ENCODE assay signal across 15 cellular contexts in genomic region chr6:36323062-36323461, GRCh38. TPM values are rescaled to one million over a fixed set of nuclear protein-coding genes. Genes with fewer than 3 reads are reported as not detected.
DNase-seq lines count a peak whose midpoint lies in the region; TF ChIP-seq lines count a peak whose summit lies in the region.
"Had no signal": no experiment of that assay in that cellular context is flagged by ENCODE, and none has a peak within 500 bp of the region (broad histone marks: within the 10 kb centered on the region; RNA-seq: fewer than 3 reads in every experiment).

No MANE protein-coding gene starts in this region.

- H3K79me1 ChIP-seq in mesenchymal stem cell (replicated peaks; ENCODE audit: low read length, poor library complexity, severe bottlenecking) = no peaks in the 10 kb centered on the region

- H3K27me3 Mint-ChIP-seq in activated CD4-positive, alpha-beta T cell treated with anti-CD3 and anti-CD28 coated beads, Interleukin-2, amount 10 ng/mL, durations not matched to agents 24 days and 14 days = peaks cover 15% of the 10 kb centered on the region
- H3K27me3 Mint-ChIP-seq: central memory CD8-positive, alpha-beta T cell had no signal

- no peaks in the 10 kb centered on the region for H3K36me3 ChIP-seq in mesenchymal stem cell (ENCODE audit: control insufficient read depth in 1 of 2, insufficient read depth in 2 of 2, low read depth in 1 of 2, low read length in 2 of 2)

- no peak overlapping the region for H2BK5ac ChIP-seq in mesenchymal stem cell (ENCODE audit: low read depth, low read length, poor library complexity, severe bottlenecking)

- H2BK12ac ChIP-seq in mesenchymal stem cell (ENCODE audit: low read length in 2 of 2) = no peak overlapping the region

- no peak overlapping the region for H2BK15ac ChIP-seq in mesenchymal stem cell (ENCODE audit: low read depth, poor library complexity, severe bottlenecking)

- H3K23ac ChIP-seq in mesenchymal stem cell (ENCODE audit: low read length in 2 of 2) = no peak overlapping the region

- H3K9me3 ChIP-seq in mesenchymal stem cell (ENCODE audit: control insufficient read depth, low read length) = no peaks in the 10 kb centered on the region

- H3K4me3 ChIP-seq in mesenchymal stem cell (ENCODE audit: insufficient read depth in 1 of 2, low read depth in 1 of 2, low read length in 2 of 2) = no peak overlapping the region
- H3K4me3 ChIP-seq: skin epidermis had no signal

- H2BK120ac ChIP-seq in mesenchymal stem cell (ENCODE audit: low read depth, low read length) = no peak overlapping the region

- no peak overlapping the region for H3K9ac ChIP-seq in mesenchymal stem cell (ENCODE audit: low read length)

- no peak overlapping the region for H2AFZ ChIP-seq in mesenchymal stem cell (ENCODE audit: low read depth, low read length)

- no peak overlapping the region for H3K4me3 Mint-ChIP-seq in activated CD4-positive, alpha-beta T cell treated with anti-CD3 and anti-CD28 coated beads, Interleukin-2, amount 10 ng/mL, durations not matched to agents 24 days and 14 days
- H3K4me3 Mint-ChIP-seq: activated B cell treated with CpG ODN at 0.5 μM for 24 hours; central memory CD8-positive, alpha-beta T cell had no signal

- peaks cover 4% of the 10 kb centered on the region for H3K4me1 ChIP-seq in mesenchymal stem cell (ENCODE audit: control insufficient read depth, insufficient read depth, low read depth, low read length)

- H3K14ac ChIP-seq in mesenchymal stem cell (ENCODE audit: low read length in 2 of 2) = peak overlapping the region in 1 of 2 experiments; percentile 36

- no peaks in the 10 kb centered on the region for H3K36me3 Mint-ChIP-seq in activated CD4-positive, alpha-beta T cell treated with anti-CD3 and anti-CD28 coated beads, Interleukin-2, amount 10 ng/mL, durations not matched to agents 24 days and 14 days (ENCODE audit: low read depth)
- H3K36me3 Mint-ChIP-seq: activated naive CD4-positive, alpha-beta T cell treated with anti-CD3 and anti-CD28 coated beads, Interleukin-2, amount 50 U/mL, for 72 hours had no signal

- intact Hi-C loops in activated CD4-positive, alpha-beta T cell treated with anti-CD3 and anti-CD28 coated beads, Interleukin-2, amount 10 ng/mL, durations not matched to agents 24 days and 14 days (cut with micrococcal nuclease) = no loop called here

- TF ChIP-seq CTCF in GM10248 (IDR thresholded peaks at IDR 0.05; ENCODE audit: control extremely low read depth, extremely low read depth, low read depth, missing control alignments) = no peak

- H4K8ac ChIP-seq in mesenchymal stem cell (ENCODE audit: low read length) = no peak overlapping the region

- H3K27me3 ChIP-seq in mesenchymal stem cell (ENCODE audit: control insufficient read depth in 1 of 2, insufficient read depth in 1 of 2, low read length in 2 of 2) = peaks cover 42 to 70% of the 10 kb centered on the region in 2 experiments

- H2AK5ac ChIP-seq in mesenchymal stem cell (ENCODE audit: low read length, severe bottlenecking) = no peak overlapping the region

- POLR2A ChIA-PET in GM10248 (lab: Yijun Ruan, JAX) = no interaction called here

- H3K4me1 Mint-ChIP-seq in activated CD4-positive, alpha-beta T cell treated with anti-CD3 and anti-CD28 coated beads, Interleukin-2, amount 10 ng/mL, durations not matched to agents 24 days and 14 days = no peaks in the 10 kb centered on the region
- H3K4me1 Mint-ChIP-seq: central memory CD8-positive, alpha-beta T cell had no signal

- H3K18ac ChIP-seq in mesenchymal stem cell (ENCODE audit: low read depth in 1 of 2, low read length in 2 of 2) = peak overlapping the region in 1 of 2 experiments; percentile 30

- CTCF ChIA-PET in GM10248 (lab: Yijun Ruan, JAX) = interaction anchor here (1.9 kb wide), 1 partner anchor 21 kb away, joined by 6 read pairs; no protein-coding TSS in a partner anchor

- no peak overlapping the region for H3K4ac ChIP-seq in mesenchymal stem cell (ENCODE audit: low read depth in 1 of 2, low read length in 2 of 2)

- no peak overlapping the region for H3K4me2 ChIP-seq in mesenchymal stem cell (ENCODE audit: low read length, poor library complexity, severe bottlenecking)

- DNase-seq in COR-L47 (lab: John Stamatoyannopoulos, UW) = peak; percentile 30
- peak; percentile 55 for DNase-seq in M059J (ENCODE audit: low read depth)
- DNase-seq in amniotic epithelial cell (ENCODE audit: low read depth) = peak; percentile 31
- DNase-seq in mesenchymal stem cell = peak; percentile 26
- no peak for DNase-seq in NCI-H1694 treated with DMSO at 0.1 percent for 48 hours (lab: John Stamatoyannopoulos, UW)
- no peak for DNase-seq in GM10248 (ENCODE audit: extremely low spot score)
- DNase-seq in activated CD4-positive, alpha-beta T cell treated with anti-CD3 and anti-CD28 coated beads, Interleukin-2, amount 10 ng/mL, durations not matched to agents 24 days and 14 days = no peak
- DNase-seq: activated B cell treated with CpG ODN at 0.5 μM for 24 hours; activated CD8-positive, alpha-beta memory T cell treated with anti-CD3 and anti-CD28 coated beads, Interleukin-2, amount 50 U/mL, for 48 hours; NCI-H1436 treated with DMSO at 0.1 percent for 48 hours had no signal

- no peak overlapping the region for H3K27ac ChIP-seq in mesenchymal stem cell (ENCODE audit: low read length, poor library complexity, severe bottlenecking)
- H3K27ac ChIP-seq: skin epidermis had no signal

- no peaks in the 10 kb centered on the region for H3K9me3 Mint-ChIP-seq in activated CD4-positive, alpha-beta T cell treated with anti-CD3 and anti-CD28 coated beads, Interleukin-2, amount 10 ng/mL, durations not matched to agents 24 days and 14 days
- H3K9me3 Mint-ChIP-seq: activated B cell treated with CpG ODN at 0.5 μM for 24 hours; activated naive CD4-positive, alpha-beta T cell treated with anti-CD3 and anti-CD28 coated beads, Interleukin-2, amount 50 U/mL, for 72 hours; central memory CD8-positive, alpha-beta T cell had no signal

- no peak overlapping the region for H4K91ac ChIP-seq in mesenchymal stem cell (ENCODE audit: low read length)

- 76% methylated on average over 7 of the region's 8 CpGs for WGBS in mesenchymal stem cell

- H3K27ac Mint-ChIP-seq in activated CD4-positive, alpha-beta T cell treated with anti-CD3 and anti-CD28 coated beads, Interleukin-2, amount 10 ng/mL, durations not matched to agents 24 days and 14 days = no peak overlapping the region
- H3K27ac Mint-ChIP-seq: activated B cell treated with CpG ODN at 0.5 μM for 24 hours; activated naive CD4-positive, alpha-beta T cell treated with anti-CD3 and anti-CD28 coated beads, Interleukin-2, amount 50 U/mL, for 72 hours had no signal

RNA-seq across cellular contexts. Expression of gene BNIP5, which starts 13.6 kb away (rescaled TPM):
- total RNA-seq in M059J (2014; rRNA removed; shearing (Covaris generic)) = not detected in 2 replicates
- not detected for polyA plus RNA-seq in mesenchymal stem cell (2013, experiment 1 of 2)
- not detected for polyA plus RNA-seq in mesenchymal stem cell (2013, experiment 2 of 2)
- not detected in 2 replicates for total RNA-seq in activated CD4-positive, alpha-beta T cell treated with anti-CD3 and anti-CD28 coated beads, Interleukin-2, amount 10 ng/mL, durations not matched to agents 24 days and 14 days
- total RNA-seq: activated naive CD4-positive, alpha-beta T cell treated with anti-CD3 and anti-CD28 coated beads, Interleukin-2, amount 50 U/mL, for 72 hours; lower leg skin had no signal
- polyA plus RNA-seq: esophagus had no signal

RNA-seq across cellular contexts. Expression of gene PNPLA1, which starts 53.2 kb away (rescaled TPM):
- total RNA-seq in M059J (2014; rRNA removed; shearing (Covaris generic)) = 0.05 and 0.27 TPM in 2 replicates
- polyA plus RNA-seq in mesenchymal stem cell (2013, experiment 1 of 2) = not detected
- 0.01 TPM for polyA plus RNA-seq in mesenchymal stem cell (2013, experiment 2 of 2)
- not detected in 2 replicates for total RNA-seq in activated CD4-positive, alpha-beta T cell treated with anti-CD3 and anti-CD28 coated beads, Interleukin-2, amount 10 ng/mL, durations not matched to agents 24 days and 14 days
- total RNA-seq: activated B cell treated with CpG ODN at 0.5 μM for 24 hours; activated naive CD4-positive, alpha-beta T cell treated with anti-CD3 and anti-CD28 coated beads, Interleukin-2, amount 50 U/mL, for 72 hours had no signal

Comparison
In these comparisons a context has a peak if more than half of its experiments do, and no peak if none do; other contexts are left out.
1. DNase-seq: peak in COR-L47 (single experiment), M059J (single experiment), amniotic epithelial cell (single experiment) and mesenchymal stem cell (single experiment); none in NCI-H1694 treated with DMSO at 0.1 percent for 48 hours (single experiment), GM10248 (single experiment) and activated CD4-positive, alpha-beta T cell treated with anti-CD3 and anti-CD28 coated beads, Interleukin-2, amount 10 ng/mL, durations not matched to agents 24 days and 14 days (single experiment).